In the genomic region with DNA sequence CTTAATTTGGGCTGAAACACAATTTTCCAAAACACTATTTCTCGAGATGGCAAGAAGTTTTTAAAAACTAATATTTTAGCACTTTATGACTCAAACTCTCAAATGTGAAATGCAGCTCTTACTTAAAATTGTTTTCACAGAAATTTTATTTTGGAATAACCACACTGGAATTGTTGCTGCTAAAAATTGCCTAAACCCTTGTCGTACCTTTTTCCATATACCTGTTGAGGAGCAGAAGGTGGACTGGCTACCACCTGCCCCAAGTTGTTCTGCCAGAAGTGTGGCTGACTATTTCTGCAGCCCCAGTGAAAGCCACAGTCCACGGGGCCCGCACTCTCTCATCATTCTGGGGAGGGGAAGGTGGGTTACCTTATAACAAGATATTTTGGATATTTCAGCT, we compare ENCODE assay signal across 7 cellular contexts.
"Had no signal": no experiment of that assay in that cellular context is flagged by ENCODE, and none has a peak within 500 bp of the region (broad histone marks: within the 10 kb centered on the region; RNA-seq: fewer than 3 reads in every experiment).

No MANE protein-coding gene starts in this region.

- H3K4me3 Mint-ChIP-seq: GM23338, H9, IgD-negative memory B cell had no signal

- H3K36me3 Mint-ChIP-seq: IgD-negative memory B cell had no signal

- ATAC-seq: GM23338, HepG2 had no signal

- H3K4me3 ChIP-seq: GM23338 had no signal

- H3K9me3 Mint-ChIP-seq: GM23338, H9, IgD-negative memory B cell had no signal

- H3K27ac ChIP-seq: HL-60 had no signal

- H3K27ac Mint-ChIP-seq: GM23338, H9, IgD-negative memory B cell had no signal

- DNase-seq: H9, HCEC 1CT, KG1 had no signal
